Comparison of ENCODE assay signal across 8 cellular contexts in the genomic region with DNA sequence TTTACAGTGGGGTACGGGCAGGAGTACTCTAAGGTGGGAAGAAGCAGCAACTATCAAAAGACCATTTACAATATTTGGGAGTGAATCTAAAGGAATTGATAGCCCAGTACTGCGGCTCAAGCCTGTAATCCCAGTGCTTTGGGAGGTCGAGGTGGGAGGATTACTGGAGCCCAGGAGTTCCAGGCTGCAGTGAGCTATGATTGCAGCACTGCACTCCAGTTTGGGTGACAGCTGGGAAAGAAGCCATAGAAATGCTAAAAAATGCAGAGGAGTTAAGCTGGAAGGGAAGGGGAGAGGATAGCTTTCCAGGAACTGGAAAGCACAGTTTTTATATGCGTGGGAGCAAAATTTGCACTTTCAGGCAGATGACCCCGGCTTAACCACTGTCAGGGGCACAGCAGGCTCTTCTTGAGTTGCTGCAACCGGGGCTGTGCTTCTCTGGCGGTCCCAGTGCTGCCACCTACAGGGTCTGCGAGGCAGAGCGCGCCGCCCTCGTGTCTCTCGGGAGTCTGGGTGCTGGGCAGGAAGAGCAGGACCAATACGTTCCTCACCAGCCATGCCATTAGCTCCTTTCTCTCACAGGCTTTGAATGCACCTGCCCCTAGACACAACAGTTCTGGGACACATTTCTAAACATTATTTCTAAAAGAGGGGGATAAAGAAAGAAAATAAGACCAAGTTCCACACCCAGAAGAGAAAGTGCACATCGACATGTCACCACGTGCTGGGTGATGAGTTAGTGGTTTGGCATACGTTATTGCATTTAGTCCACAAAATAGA. TPM values are rescaled to one million over a fixed set of nuclear protein-coding genes. Genes with fewer than 3 reads are reported as not detected.
A peak's percentile ranks its signal among the peaks of the same experiment; 100 is the strongest.
DNase-seq lines count a peak whose midpoint lies in the region; ATAC-seq, FAIRE-seq and TF ChIP-seq lines count a peak whose summit lies in the region.

No MANE protein-coding gene starts in this region.

- intact Hi-C loops in MCF 10A (cut with micrococcal nuclease) (loop anchor here (2.0 to 10.0 kb wide), 2 partner anchors 138 to 650 kb away; no protein-coding TSS in a partner anchor), kidney (cut with DNase I) (no loop called here)

- no peak overlapping the region for H3K27ac Mint-ChIP-seq in MCF 10A (ENCODE audit: low read depth, unreplicated experiment)

- no TSS peak for BruUV-seq in MCF 10A (replicated peaks; lab: Mats Ljungman, UMichigan)

- H3K9me3 ChIP-seq in kidney (ENCODE audit: control insufficient read depth in 1 of 2, low read length in 2 of 2), result no peaks in the 10 kb centered on the region

- FAIRE-seq in kidney (lab: Jason Lieb, UNC), result no peak

- no peak overlapping the region for H3K9ac ChIP-seq in kidney (ENCODE audit: low read length in 2 of 2)

- no peaks in the 10 kb centered on the region for H3K9me3 Mint-ChIP-seq in MCF 10A (ENCODE audit: unreplicated experiment)

- H3K27ac ChIP-seq in kidney (ENCODE audit: low read depth in 2 of 2, low read length in 2 of 2), result no peak overlapping the region

- peaks cover 11% of the 10 kb centered on the region for H3K27me3 Mint-ChIP-seq in MCF 10A (ENCODE audit: insufficient read depth, unreplicated experiment)

- H3K4me3 Mint-ChIP-seq in MCF 10A (ENCODE audit: unreplicated experiment), result no peak overlapping the region

- TF ChIP-seq CTCF in AG04449 (IDR thresholded peaks at IDR 0.05; ENCODE audit: insufficient read depth, low read length, missing control alignments) (peak; percentile 99), WI38 (IDR thresholded peaks at IDR 0.05; ENCODE audit: low read depth, low read length) (peak; percentile 95), MCF 10A (IDR thresholded peaks at IDR 0.05; ENCODE audit: unreplicated experiment) (peak; percentile 79), kidney (IDR thresholded peaks at IDR 0.05; ENCODE audit: borderline replicate concordance, extremely low read depth, insufficient read depth) (peak; percentile 72)

- H3K4me1 ChIP-seq in kidney (ENCODE audit: control insufficient read depth in 1 of 2, insufficient read depth in 1 of 2, low read depth in 1 of 2, low read length in 2 of 2), result no peaks in the 10 kb centered on the region

- POLR2A ChIA-PET in AG04449 (lab: Yijun Ruan, JAX) (no interaction called here), MCF 10A (lab: Yijun Ruan, JAX) (interaction anchor here (1.0 to 1.4 kb wide), 2 partner anchors 9 to 87 kb away, joined by 3 to 5 read pairs; no protein-coding TSS in a partner anchor)

- H3K4me3 ChIP-seq in AG04449 (ENCODE audit: low read depth, low read length) (no peak overlapping the region; the same call in 1 of the 2 replicates), WI38 (ENCODE audit: low read depth, low read length) (no peak overlapping the region), kidney (ENCODE audit: low read length in 2 of 2) (no peak overlapping the region)

- ATAC-seq in GM18861 (IDR thresholded peaks at IDR 0.05; ENCODE audit: unreplicated experiment) (peak; percentile 97), HG03045 (IDR thresholded peaks at IDR 0.05; ENCODE audit: unreplicated experiment) (peak; percentile 99)

- CTCF ChIA-PET in AG04449 (lab: Yijun Ruan, JAX) (interaction anchor here (0.6 to 7.1 kb wide), 65 partner anchors 9 to 709 kb away, joined by 3 to 149 read pairs (median 4); partner anchors contain the start of gene BMPER), MCF 10A (lab: Yijun Ruan, JAX) (interaction anchor here (0.5 to 5.6 kb wide), 59 partner anchors 9 to 797 kb away, joined by 3 to 90 read pairs (median 4); no protein-coding TSS in a partner anchor)

- H3K4me1 Mint-ChIP-seq in MCF 10A (ENCODE audit: insufficient read depth, unreplicated experiment), result peaks cover 14% of the 10 kb centered on the region

- H3K36me3 Mint-ChIP-seq in MCF 10A (ENCODE audit: insufficient read depth, unreplicated experiment), result no peaks in the 10 kb centered on the region

- no peaks in the 10 kb centered on the region for H3K36me3 ChIP-seq in kidney (ENCODE audit: control insufficient read depth in 1 of 2, insufficient read depth in 2 of 2, low read length in 2 of 2)

- DNase-seq in AG04449 (ENCODE audit: low read depth, low spot score) (no peak), NCI-H2171 (lab: John Stamatoyannopoulos, UW) (peak; percentile 55), MCF 10A (ENCODE audit: unreplicated experiment) (peak; percentile 77), kidney (peak; percentile 94)
- DNase-seq in stimulated activated CD4-positive, alpha-beta T cell treated with anti-CD3 and anti-CD28 coated beads, Interleukin-1b, Interleukin-23, amount 100 ng/mL, for 24 hours (ENCODE audit: low read depth in 4 of 4, low spot score in 1 of 4), result peak; percentile 42 to 62 (median 59)

RNA-seq across cellular contexts. Expression of gene BMPER, which starts 10.1 kb away (rescaled TPM):
- 0.40 TPM in 1 of 2 replicates, not detected in the other for total RNA-seq in MCF 10A (2022)
- total RNA-seq in kidney, result 0.60 TPM
- polyA plus RNA-seq in kidney (ENCODE audit: insufficient read depth, low read depth, low replicate concordance), result 0.80 TPM
